In genomic region chr1:206987873-206988272, GRCh38 we compare ENCODE assay signal across 39 cellular contexts. TPM values are rescaled to one million over a fixed set of nuclear protein-coding genes. Genes with fewer than 3 reads are reported as not detected.
"Had no signal": no experiment of that assay in that cellular context is flagged by ENCODE, and none has a peak within 500 bp of the region (broad histone marks: within the 10 kb centered on the region; RNA-seq: fewer than 3 reads in every experiment).

No MANE protein-coding gene starts in this region.

- DNase-seq: activated B cell treated with CpG ODN at 0.5 μM for 24 hours; activated CD4-positive, alpha-beta T cell treated with anti-CD3 and anti-CD28 coated beads, Interleukin-2, amount 10 ng/mL, durations not matched to agents 24 days and 14 days; activated CD4-positive, alpha-beta T cell treated with anti-CD3 and anti-CD28 coated beads, Interleukin-2, amount 50 U/mL, for 1 hour; activated CD4-positive, alpha-beta T cell treated with anti-CD3 and anti-CD28 coated beads, Interleukin-2, amount 50 U/mL, for 4 hours; activated CD4-positive, CD25-positive, alpha-beta regulatory T cell treated with anti-CD3 and anti-CD28 coated beads, Interleukin-2, amount 50 U/mL, for 72 hours; activated CD8-positive, alpha-beta memory T cell treated with anti-CD3 and anti-CD28 coated beads, Interleukin-2, amount 50 U/mL, for 4 hours; activated CD8-positive, alpha-beta T cell treated with anti-CD3 and anti-CD28 coated beads for 36 hours; activated effector memory CD4-positive, alpha-beta T cell treated with anti-CD3 and anti-CD28 coated beads, Interleukin-2, amount 50 U/mL, for 16 hours; activated gamma-delta T cell treated with Interleukin-2 at 50 U/mL for 16 hours; activated naive CD4-positive, alpha-beta T cell; activated naive CD4-positive, alpha-beta T cell treated with anti-CD3 and anti-CD28 coated beads for 36 hours; activated naive CD4-positive, alpha-beta T cell treated with anti-CD3 and anti-CD28 coated beads, Interleukin-2, amount 50 U/mL, for 16 hours; activated naive CD8-positive, alpha-beta T cell treated with anti-CD3 and anti-CD28 coated beads for 36 hours; activated T-cell treated with anti-CD3 and anti-CD28 coated beads for 4 hours; activated T-cell treated with anti-CD3 and anti-CD28 coated beads, Interleukin-2, amount 50 U/mL, for 1 hour; activated T-cell treated with anti-CD3 and anti-CD28 coated beads, Interleukin-2, amount 50 U/mL, for 4 hours; activated T-cell treated with anti-CD3 and anti-CD28 coated beads, Interleukin-2, amount 50 U/mL, for 72 hours; adrenal gland; amniotic stem cell; aorta; body of pancreas; brain microvascular endothelial cell; caudate nucleus; cerebellar nuclear complex; SW 1271; T-helper 1 cell; T-helper 9 cell had no signal

- H3K9me3 ChIP-seq: adrenal gland, body of pancreas had no signal

- H3K27ac ChIP-seq: adrenal gland, body of pancreas, brain microvascular endothelial cell, cardiac muscle cell, VCaP had no signal

- H3K27me3 ChIP-seq: body of pancreas had no signal

- H3K4me3 ChIP-seq: adrenal gland, body of pancreas, cardiac muscle cell had no signal

- H3K4me1 Mint-ChIP-seq: activated B cell treated with CpG ODN at 0.5 μM for 24 hours; activated CD4-positive, alpha-beta T cell treated with anti-CD3 and anti-CD28 coated beads, Interleukin-2, amount 10 ng/mL, durations not matched to agents 24 days and 14 days; activated naive CD8-positive, alpha-beta T cell treated with anti-CD3 and anti-CD28 coated beads for 36 hours; activated T-helper 17 cell treated with anti-CD3 and anti-CD28 coated beads, Interleukin-2, amount 50 U/mL, for 72 hours; central memory CD8-positive, alpha-beta T cell had no signal

- H3K36me3 ChIP-seq: adrenal gland, brain microvascular endothelial cell, cardiac muscle cell had no signal

- H3K27ac Mint-ChIP-seq: activated B cell treated with CpG ODN at 0.5 μM for 24 hours; activated CD4-positive, alpha-beta T cell treated with anti-CD3 and anti-CD28 coated beads, Interleukin-2, amount 10 ng/mL, durations not matched to agents 24 days and 14 days; activated CD8-positive, alpha-beta T cell treated with anti-CD3 and anti-CD28 coated beads for 36 hours; activated naive CD4-positive, alpha-beta T cell treated with anti-CD3 and anti-CD28 coated beads for 36 hours; activated naive CD4-positive, alpha-beta T cell treated with anti-CD3 and anti-CD28 coated beads, Interleukin-2, amount 50 U/mL, for 72 hours; activated naive CD8-positive, alpha-beta T cell treated with anti-CD3 and anti-CD28 coated beads for 36 hours; activated T-cell treated with anti-CD3 and anti-CD28 coated beads, Interleukin-2, amount 50 U/mL, for 72 hours; activated T-helper 1 cell treated with anti-CD3 and anti-CD28 coated beads, Interleukin-12 subunit alpha, Interleukin-12 subunit beta, Interleukin-2, Interleukin-4 antibody, amounts not matched to agents 30 ng/mL and 10 ng/mL and 1 ng/mL, durations not matched to agents 14 hours and 24 hours and 36 hours; activated T-helper 17 cell treated with anti-CD3 and anti-CD28 coated beads, Interleukin-2, amount 50 U/mL, for 72 hours; T-helper 1 cell treated with Interleukin-12 subunit alpha and Interleukin-12 subunit beta and Interleukin-4 antibody, amounts not matched to agents 30 μg/mL and 1 μg/mL, for 36 hours; T-helper 2 cell treated with Interferon-gamma antibody and Interleukin-4, amounts not matched to agents 5 μg/mL and 100 μg/mL, for 36 hours had no signal

- H3K9me3 Mint-ChIP-seq: activated B cell treated with CpG ODN at 0.5 μM for 24 hours; activated CD4-positive, alpha-beta T cell treated with anti-CD3 and anti-CD28 coated beads, Interleukin-2, amount 10 ng/mL, durations not matched to agents 24 days and 14 days; activated CD8-positive, alpha-beta T cell treated with anti-CD3 and anti-CD28 coated beads for 36 hours; activated naive CD4-positive, alpha-beta T cell treated with anti-CD3 and anti-CD28 coated beads for 36 hours; activated naive CD4-positive, alpha-beta T cell treated with anti-CD3 and anti-CD28 coated beads, Interleukin-2, amount 50 U/mL, for 72 hours; activated naive CD8-positive, alpha-beta T cell treated with anti-CD3 and anti-CD28 coated beads for 36 hours; activated T-cell treated with anti-CD3 and anti-CD28 coated beads, Interleukin-2, amount 50 U/mL, for 4 hours; activated T-cell treated with anti-CD3 and anti-CD28 coated beads, Interleukin-2, amount 50 U/mL, for 72 hours; activated T-helper 1 cell treated with anti-CD3 and anti-CD28 coated beads, Interleukin-12 subunit alpha, Interleukin-12 subunit beta, Interleukin-2, Interleukin-4 antibody, amounts not matched to agents 30 ng/mL and 10 ng/mL and 1 ng/mL, durations not matched to agents 14 hours and 24 hours and 36 hours; activated T-helper 17 cell treated with anti-CD3 and anti-CD28 coated beads, Interleukin-2, amount 50 U/mL, for 72 hours; central memory CD8-positive, alpha-beta T cell; T-helper 1 cell treated with Interleukin-12 subunit alpha and Interleukin-12 subunit beta and Interleukin-4 antibody, amounts not matched to agents 30 μg/mL and 1 μg/mL, for 36 hours; T-helper 2 cell treated with Interferon-gamma antibody and Interleukin-4, amounts not matched to agents 5 μg/mL and 100 μg/mL, for 36 hours had no signal

- ATAC-seq: activated CD8-positive, alpha-beta T cell treated with anti-CD3 and anti-CD28 coated beads for 36 hours; activated T-cell treated with anti-CD3 and anti-CD28 coated beads, Interleukin-2, amount 50 U/mL, for 4 hours; activated T-helper 17 cell treated with anti-CD3 and anti-CD28 coated beads, Interleukin-2, amount 50 U/mL, for 72 hours; body of pancreas had no signal

- FAIRE-seq: astrocyte had no signal

- H3K4me1 ChIP-seq: adrenal gland had no signal

- H3K36me3 Mint-ChIP-seq: activated naive CD4-positive, alpha-beta T cell treated with anti-CD3 and anti-CD28 coated beads, Interleukin-2, amount 50 U/mL, for 72 hours; activated naive CD8-positive, alpha-beta T cell treated with anti-CD3 and anti-CD28 coated beads for 36 hours had no signal

- H3K4me3 Mint-ChIP-seq: activated B cell treated with CpG ODN at 0.5 μM for 24 hours; activated CD4-positive, alpha-beta T cell treated with anti-CD3 and anti-CD28 coated beads, Interleukin-2, amount 10 ng/mL, durations not matched to agents 24 days and 14 days; activated CD8-positive, alpha-beta T cell treated with anti-CD3 and anti-CD28 coated beads for 36 hours; activated naive CD4-positive, alpha-beta T cell treated with anti-CD3 and anti-CD28 coated beads for 36 hours; activated naive CD8-positive, alpha-beta T cell treated with anti-CD3 and anti-CD28 coated beads for 36 hours; activated T-cell treated with anti-CD3 and anti-CD28 coated beads, Interleukin-2, amount 50 U/mL, for 4 hours; activated T-cell treated with anti-CD3 and anti-CD28 coated beads, Interleukin-2, amount 50 U/mL, for 72 hours; activated T-helper 1 cell treated with anti-CD3 and anti-CD28 coated beads, Interleukin-12 subunit alpha, Interleukin-12 subunit beta, Interleukin-2, Interleukin-4 antibody, amounts not matched to agents 30 ng/mL and 10 ng/mL and 1 ng/mL, durations not matched to agents 14 hours and 24 hours and 36 hours; activated T-helper 17 cell treated with anti-CD3 and anti-CD28 coated beads, Interleukin-2, amount 50 U/mL, for 72 hours; central memory CD8-positive, alpha-beta T cell; T-helper 1 cell treated with Interleukin-12 subunit alpha and Interleukin-12 subunit beta and Interleukin-4 antibody, amounts not matched to agents 30 μg/mL and 1 μg/mL, for 36 hours; T-helper 2 cell treated with Interferon-gamma antibody and Interleukin-4, amounts not matched to agents 5 μg/mL and 100 μg/mL, for 36 hours had no signal

RNA-seq across cellular contexts. Expression of gene FCAMR, which starts 17.6 kb away (rescaled TPM):
- total RNA-seq: activated B cell treated with CpG ODN at 0.5 μM for 24 hours; activated CD4-positive, alpha-beta T cell treated with anti-CD3 and anti-CD28 coated beads, Interleukin-2, amount 10 ng/mL, durations not matched to agents 24 days and 14 days; activated CD8-positive, alpha-beta memory T cell treated with anti-CD3 and anti-CD28 coated beads for 36 hours; activated CD8-positive, alpha-beta T cell treated with anti-CD3 and anti-CD28 coated beads for 36 hours; activated naive CD4-positive, alpha-beta T cell treated with anti-CD3 and anti-CD28 coated beads for 36 hours; activated naive CD4-positive, alpha-beta T cell treated with anti-CD3 and anti-CD28 coated beads, Interleukin-2, amount 50 U/mL, for 72 hours; activated naive CD8-positive, alpha-beta T cell treated with anti-CD3 and anti-CD28 coated beads for 36 hours; activated T-cell treated with anti-CD3 and anti-CD28 coated beads, Interleukin-2, amount 50 U/mL, for 4 hours; activated T-cell treated with anti-CD3 and anti-CD28 coated beads, Interleukin-2, amount 50 U/mL, for 72 hours; activated T-helper 1 cell treated with anti-CD3 and anti-CD28 coated beads, Interleukin-12 subunit alpha, Interleukin-12 subunit beta, Interleukin-2, Interleukin-4 antibody, amounts not matched to agents 30 ng/mL and 10 ng/mL and 1 ng/mL, durations not matched to agents 14 hours and 24 hours and 36 hours; activated T-helper 17 cell treated with anti-CD3 and anti-CD28 coated beads, Interleukin-2, amount 50 U/mL, for 72 hours; adrenal gland; aorta; astrocyte; body of pancreas; bronchial epithelial cell; cardiac muscle cell; chondrocyte had no signal
- polyA plus RNA-seq: adrenal gland, aorta, cardiac muscle cell had no signal

RNA-seq across cellular contexts. Expression of gene PIGR, which starts 41.6 kb away (rescaled TPM):
- total RNA-seq: activated CD4-positive, alpha-beta T cell treated with anti-CD3 and anti-CD28 coated beads, Interleukin-2, amount 10 ng/mL, durations not matched to agents 24 days and 14 days; activated T-helper 1 cell treated with anti-CD3 and anti-CD28 coated beads, Interleukin-12 subunit alpha, Interleukin-12 subunit beta, Interleukin-2, Interleukin-4 antibody, amounts not matched to agents 30 ng/mL and 10 ng/mL and 1 ng/mL, durations not matched to agents 14 hours and 24 hours and 36 hours; astrocyte; cardiac muscle cell; chondrocyte had no signal
- polyA plus RNA-seq: cardiac muscle cell had no signal

RNA-seq across cellular contexts. Expression of gene C1orf116, which starts 44.7 kb away (rescaled TPM):
- total RNA-seq: activated CD4-positive, alpha-beta T cell treated with anti-CD3 and anti-CD28 coated beads, Interleukin-2, amount 10 ng/mL, durations not matched to agents 24 days and 14 days; activated CD8-positive, alpha-beta memory T cell treated with anti-CD3 and anti-CD28 coated beads for 36 hours; activated naive CD4-positive, alpha-beta T cell treated with anti-CD3 and anti-CD28 coated beads for 36 hours; activated T-helper 1 cell treated with anti-CD3 and anti-CD28 coated beads, Interleukin-12 subunit alpha, Interleukin-12 subunit beta, Interleukin-2, Interleukin-4 antibody, amounts not matched to agents 30 ng/mL and 10 ng/mL and 1 ng/mL, durations not matched to agents 14 hours and 24 hours and 36 hours; activated T-helper 17 cell treated with anti-CD3 and anti-CD28 coated beads, Interleukin-2, amount 50 U/mL, for 72 hours had no signal
